Comparison of ENCODE assay signal across 1 cellular context in the genomic region with DNA sequence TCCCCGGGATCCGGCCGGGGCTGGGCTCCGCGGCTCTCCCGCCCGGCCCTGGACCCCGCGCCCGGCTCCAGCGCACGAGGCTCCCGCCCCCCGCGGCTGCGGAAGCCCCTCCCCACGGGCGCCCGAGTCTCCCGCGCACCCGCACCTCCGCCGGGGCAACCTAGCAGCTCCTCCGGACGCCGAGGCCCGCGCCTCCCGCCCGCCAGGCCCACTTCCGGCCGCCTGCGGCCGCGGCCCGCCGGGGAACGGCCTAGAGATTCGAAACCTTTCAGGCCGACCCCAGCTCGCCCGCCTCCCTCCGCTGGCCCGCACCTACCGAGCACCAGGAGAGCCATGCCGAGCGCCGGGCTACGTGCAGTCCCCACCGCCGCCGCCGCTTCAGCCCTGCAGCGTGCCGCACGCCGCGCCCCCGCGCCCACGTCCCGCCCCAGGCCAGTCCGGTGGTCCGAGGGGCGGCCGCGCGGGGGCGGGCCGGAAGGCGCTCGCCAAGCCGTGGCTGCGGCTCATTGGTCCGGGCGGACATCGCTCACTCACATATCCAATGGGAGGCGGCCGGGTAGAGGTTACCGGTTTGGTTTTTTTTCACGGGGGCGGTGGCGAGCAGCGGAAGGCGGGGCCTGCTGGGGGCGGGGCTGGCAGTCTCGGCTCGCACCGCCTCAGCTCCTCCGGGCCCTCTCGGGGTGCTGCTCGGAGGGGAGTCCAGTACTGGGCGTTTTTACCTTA.
TF ChIP-seq lines count a peak whose summit lies in the region.

A gene with protein sequence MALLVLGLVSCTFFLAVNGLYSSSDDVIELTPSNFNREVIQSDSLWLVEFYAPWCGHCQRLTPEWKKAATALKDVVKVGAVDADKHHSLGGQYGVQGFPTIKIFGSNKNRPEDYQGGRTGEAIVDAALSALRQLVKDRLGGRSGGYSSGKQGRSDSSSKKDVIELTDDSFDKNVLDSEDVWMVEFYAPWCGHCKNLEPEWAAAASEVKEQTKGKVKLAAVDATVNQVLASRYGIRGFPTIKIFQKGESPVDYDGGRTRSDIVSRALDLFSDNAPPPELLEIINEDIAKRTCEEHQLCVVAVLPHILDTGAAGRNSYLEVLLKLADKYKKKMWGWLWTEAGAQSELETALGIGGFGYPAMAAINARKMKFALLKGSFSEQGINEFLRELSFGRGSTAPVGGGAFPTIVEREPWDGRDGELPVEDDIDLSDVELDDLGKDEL (minus strand): TSS at position 424 of the 723 bp plus-strand sequence. CDS start 89 bp downstream, at position 335.

TF ChIP-seq in H1, 55 proteins besides CTCF, POLR2A, EP300 and RAD21 (continues in another document):
- TF ChIP-seq RNF2 (IDR thresholded peaks at IDR 0.05; ENCODE audit: borderline replicate concordance, low read depth, low read length, missing control alignments, poor library complexity, severe bottlenecking) (no peak), ZNF274 (IDR thresholded peaks at IDR 0.05; ENCODE audit: borderline replicate concordance, extremely low read depth, low read length) (no peak), GTF2F1 (IDR thresholded peaks at IDR 0.05; ENCODE audit: borderline replicate concordance, low read depth, low read length) (no peak), TBP (IDR thresholded peaks at IDR 0.05; ENCODE audit: low read depth, low read length) (no peak), SUZ12 (IDR thresholded peaks at IDR 0.05; ENCODE audit: low read length) (no peak), ASH2L (IDR thresholded peaks at IDR 0.05; ENCODE audit: low read length) (no peak), RXRA (IDR thresholded peaks at IDR 0.05; ENCODE audit: insufficient read depth, low read depth, low read length) (no peak), SIX5 (IDR thresholded peaks at IDR 0.05; ENCODE audit: low read depth, low read length) (no peak), SP2 (IDR thresholded peaks at IDR 0.05; ENCODE audit: low read length) (peak; percentile 67), NANOG (IDR thresholded peaks at IDR 0.05; ENCODE audit: insufficient read depth, low read depth, low read length, poor library complexity, severe bottlenecking) (no peak), GABPA (IDR thresholded peaks at IDR 0.05; ENCODE audit: borderline replicate concordance, insufficient read depth, low read length) (no peak), EZH2 (IDR thresholded peaks at IDR 0.05; ENCODE audit: low read depth, low read length, severe bottlenecking) (no peak), HDAC2 (IDR thresholded peaks at IDR 0.05; ENCODE audit: borderline replicate concordance in 1 of 2, low read depth in 2 of 2, low read length in 2 of 2) (no peak), CHD2 (IDR thresholded peaks at IDR 0.05; ENCODE audit: low read length) (peak; percentile 79), YY1 (IDR thresholded peaks at IDR 0.05; ENCODE audit: low read depth, low read length) (no peak), CHD1 (IDR thresholded peaks at IDR 0.05; ENCODE audit: low read depth, low read length) (no peak), CEBPB (IDR thresholded peaks at IDR 0.05; ENCODE audit: low read depth, low read length) (no peak), SAP30 (IDR thresholded peaks at IDR 0.05; ENCODE audit: insufficient read depth, insufficient replicate concordance, low read length) (no peak), SP1 (IDR thresholded peaks at IDR 0.05; ENCODE audit: low read depth, low read length) (peak; percentile 96), EGR1 (IDR thresholded peaks at IDR 0.05; ENCODE audit: borderline replicate concordance, low read depth, low read length) (peak; percentile 91; the same call in 1 of the 2 replicates), KDM4A (IDR thresholded peaks at IDR 0.05; ENCODE audit: low read depth, low read length, severe bottlenecking) (no peak), TAF7 (optimal IDR thresholded peaks at IDR 0.05; ENCODE audit: borderline replicate concordance, low read depth, low read length) (no peak), SIRT6 (IDR thresholded peaks at IDR 0.05; ENCODE audit: low read length) (no peak), TAF1 (IDR thresholded peaks at IDR 0.05; ENCODE audit: low read depth, low read length) (peak; percentile 73), JUN (IDR thresholded peaks at IDR 0.05; ENCODE audit: low read depth, low read length) (no peak), CTBP2 (IDR thresholded peaks at IDR 0.05; ENCODE audit: borderline replicate concordance, insufficient read depth, insufficient read length, low read length) (no peak), SRF (IDR thresholded peaks at IDR 0.05; ENCODE audit: low read depth, low read length) (no peak), FOSL1 (IDR thresholded peaks at IDR 0.05; ENCODE audit: insufficient read depth, low read depth, low read length) (no peak), KDM1A (IDR thresholded peaks at IDR 0.05; ENCODE audit: borderline replicate concordance, low read length) (no peak), MAFK (IDR thresholded peaks at IDR 0.05; ENCODE audit: low read depth, low read length) (no peak), PHF8 (conservative IDR thresholded peaks at IDR 0.05; ENCODE audit: low read depth, low read length) (peak; percentile 85), NRF1 (IDR thresholded peaks at IDR 0.05; ENCODE audit: low read depth, low read length) (no peak), RFX5 (IDR thresholded peaks at IDR 0.05; ENCODE audit: borderline replicate concordance, low read depth, low read length) (no peak), JUND (IDR thresholded peaks at IDR 0.05; ENCODE audit: low read length) (no peak), CREB1 (IDR thresholded peaks at IDR 0.05) (peak; percentile 68), SP4 (IDR thresholded peaks at IDR 0.05; ENCODE audit: low read length) (no peak), KDM5A (IDR thresholded peaks at IDR 0.05; ENCODE audit: low read length) (no peak), BCL11A (IDR thresholded peaks at IDR 0.05; ENCODE audit: low read depth in 2 of 2, low read length in 2 of 2) (no peak), BACH1 (IDR thresholded peaks at IDR 0.05; ENCODE audit: low read length) (no peak), BRCA1 (IDR thresholded peaks at IDR 0.05; ENCODE audit: low read depth, low read length) (no peak), CBX8 (IDR thresholded peaks at IDR 0.05; ENCODE audit: borderline replicate concordance, low read depth, low read length) (no peak), SIN3A (conservative IDR thresholded peaks at IDR 0.05 in 1 of 2, IDR thresholded peaks at IDR 0.05 in 1 of 2; ENCODE audit: low read depth in 1 of 2, low read length in 2 of 2) (no peak), CBX5 (IDR thresholded peaks at IDR 0.05; ENCODE audit: low read depth, low read length) (no peak), POU5F1 (IDR thresholded peaks at IDR 0.05; ENCODE audit: low read depth, low read length) (no peak), POLR2AphosphoS5 (IDR thresholded peaks at IDR 0.05; ENCODE audit: low read depth, low read length) (peak; percentile 74; the same call in 1 of the 2 replicates), TCF12 (IDR thresholded peaks at IDR 0.05; ENCODE audit: low read depth, low read length) (no peak), TEAD4 (IDR thresholded peaks at IDR 0.05; ENCODE audit: low read depth, low read length) (no peak)
- TF ChIP-seq, protein P1, sequence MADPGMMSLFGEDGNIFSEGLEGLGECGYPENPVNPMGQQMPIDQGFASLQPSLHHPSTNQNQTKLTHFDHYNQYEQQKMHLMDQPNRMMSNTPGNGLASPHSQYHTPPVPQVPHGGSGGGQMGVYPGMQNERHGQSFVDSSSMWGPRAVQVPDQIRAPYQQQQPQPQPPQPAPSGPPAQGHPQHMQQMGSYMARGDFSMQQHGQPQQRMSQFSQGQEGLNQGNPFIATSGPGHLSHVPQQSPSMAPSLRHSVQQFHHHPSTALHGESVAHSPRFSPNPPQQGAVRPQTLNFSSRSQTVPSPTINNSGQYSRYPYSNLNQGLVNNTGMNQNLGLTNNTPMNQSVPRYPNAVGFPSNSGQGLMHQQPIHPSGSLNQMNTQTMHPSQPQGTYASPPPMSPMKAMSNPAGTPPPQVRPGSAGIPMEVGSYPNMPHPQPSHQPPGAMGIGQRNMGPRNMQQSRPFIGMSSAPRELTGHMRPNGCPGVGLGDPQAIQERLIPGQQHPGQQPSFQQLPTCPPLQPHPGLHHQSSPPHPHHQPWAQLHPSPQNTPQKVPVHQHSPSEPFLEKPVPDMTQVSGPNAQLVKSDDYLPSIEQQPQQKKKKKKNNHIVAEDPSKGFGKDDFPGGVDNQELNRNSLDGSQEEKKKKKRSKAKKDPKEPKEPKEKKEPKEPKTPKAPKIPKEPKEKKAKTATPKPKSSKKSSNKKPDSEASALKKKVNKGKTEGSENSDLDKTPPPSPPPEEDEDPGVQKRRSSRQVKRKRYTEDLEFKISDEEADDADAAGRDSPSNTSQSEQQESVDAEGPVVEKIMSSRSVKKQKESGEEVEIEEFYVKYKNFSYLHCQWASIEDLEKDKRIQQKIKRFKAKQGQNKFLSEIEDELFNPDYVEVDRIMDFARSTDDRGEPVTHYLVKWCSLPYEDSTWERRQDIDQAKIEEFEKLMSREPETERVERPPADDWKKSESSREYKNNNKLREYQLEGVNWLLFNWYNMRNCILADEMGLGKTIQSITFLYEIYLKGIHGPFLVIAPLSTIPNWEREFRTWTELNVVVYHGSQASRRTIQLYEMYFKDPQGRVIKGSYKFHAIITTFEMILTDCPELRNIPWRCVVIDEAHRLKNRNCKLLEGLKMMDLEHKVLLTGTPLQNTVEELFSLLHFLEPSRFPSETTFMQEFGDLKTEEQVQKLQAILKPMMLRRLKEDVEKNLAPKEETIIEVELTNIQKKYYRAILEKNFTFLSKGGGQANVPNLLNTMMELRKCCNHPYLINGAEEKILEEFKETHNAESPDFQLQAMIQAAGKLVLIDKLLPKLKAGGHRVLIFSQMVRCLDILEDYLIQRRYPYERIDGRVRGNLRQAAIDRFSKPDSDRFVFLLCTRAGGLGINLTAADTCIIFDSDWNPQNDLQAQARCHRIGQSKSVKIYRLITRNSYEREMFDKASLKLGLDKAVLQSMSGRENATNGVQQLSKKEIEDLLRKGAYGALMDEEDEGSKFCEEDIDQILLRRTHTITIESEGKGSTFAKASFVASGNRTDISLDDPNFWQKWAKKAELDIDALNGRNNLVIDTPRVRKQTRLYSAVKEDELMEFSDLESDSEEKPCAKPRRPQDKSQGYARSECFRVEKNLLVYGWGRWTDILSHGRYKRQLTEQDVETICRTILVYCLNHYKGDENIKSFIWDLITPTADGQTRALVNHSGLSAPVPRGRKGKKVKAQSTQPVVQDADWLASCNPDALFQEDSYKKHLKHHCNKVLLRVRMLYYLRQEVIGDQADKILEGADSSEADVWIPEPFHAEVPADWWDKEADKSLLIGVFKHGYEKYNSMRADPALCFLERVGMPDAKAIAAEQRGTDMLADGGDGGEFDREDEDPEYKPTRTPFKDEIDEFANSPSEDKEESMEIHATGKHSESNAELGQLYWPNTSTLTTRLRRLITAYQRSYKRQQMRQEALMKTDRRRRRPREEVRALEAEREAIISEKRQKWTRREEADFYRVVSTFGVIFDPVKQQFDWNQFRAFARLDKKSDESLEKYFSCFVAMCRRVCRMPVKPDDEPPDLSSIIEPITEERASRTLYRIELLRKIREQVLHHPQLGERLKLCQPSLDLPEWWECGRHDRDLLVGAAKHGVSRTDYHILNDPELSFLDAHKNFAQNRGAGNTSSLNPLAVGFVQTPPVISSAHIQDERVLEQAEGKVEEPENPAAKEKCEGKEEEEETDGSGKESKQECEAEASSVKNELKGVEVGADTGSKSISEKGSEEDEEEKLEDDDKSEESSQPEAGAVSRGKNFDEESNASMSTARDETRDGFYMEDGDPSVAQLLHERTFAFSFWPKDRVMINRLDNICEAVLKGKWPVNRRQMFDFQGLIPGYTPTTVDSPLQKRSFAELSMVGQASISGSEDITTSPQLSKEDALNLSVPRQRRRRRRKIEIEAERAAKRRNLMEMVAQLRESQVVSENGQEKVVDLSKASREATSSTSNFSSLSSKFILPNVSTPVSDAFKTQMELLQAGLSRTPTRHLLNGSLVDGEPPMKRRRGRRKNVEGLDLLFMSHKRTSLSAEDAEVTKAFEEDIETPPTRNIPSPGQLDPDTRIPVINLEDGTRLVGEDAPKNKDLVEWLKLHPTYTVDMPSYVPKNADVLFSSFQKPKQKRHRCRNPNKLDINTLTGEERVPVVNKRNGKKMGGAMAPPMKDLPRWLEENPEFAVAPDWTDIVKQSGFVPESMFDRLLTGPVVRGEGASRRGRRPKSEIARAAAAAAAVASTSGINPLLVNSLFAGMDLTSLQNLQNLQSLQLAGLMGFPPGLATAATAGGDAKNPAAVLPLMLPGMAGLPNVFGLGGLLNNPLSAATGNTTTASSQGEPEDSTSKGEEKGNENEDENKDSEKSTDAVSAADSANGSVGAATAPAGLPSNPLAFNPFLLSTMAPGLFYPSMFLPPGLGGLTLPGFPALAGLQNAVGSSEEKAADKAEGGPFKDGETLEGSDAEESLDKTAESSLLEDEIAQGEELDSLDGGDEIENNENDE (IDR thresholded peaks at IDR 0.05; ENCODE audit: insufficient replicate concordance, low read length), result no peak
- TF ChIP-seq, protein P2, sequence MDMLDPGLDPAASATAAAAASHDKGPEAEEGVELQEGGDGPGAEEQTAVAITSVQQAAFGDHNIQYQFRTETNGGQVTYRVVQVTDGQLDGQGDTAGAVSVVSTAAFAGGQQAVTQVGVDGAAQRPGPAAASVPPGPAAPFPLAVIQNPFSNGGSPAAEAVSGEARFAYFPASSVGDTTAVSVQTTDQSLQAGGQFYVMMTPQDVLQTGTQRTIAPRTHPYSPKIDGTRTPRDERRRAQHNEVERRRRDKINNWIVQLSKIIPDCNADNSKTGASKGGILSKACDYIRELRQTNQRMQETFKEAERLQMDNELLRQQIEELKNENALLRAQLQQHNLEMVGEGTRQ (IDR thresholded peaks at IDR 0.05; ENCODE audit: low read length), result no peak
- TF ChIP-seq, protein P3, sequence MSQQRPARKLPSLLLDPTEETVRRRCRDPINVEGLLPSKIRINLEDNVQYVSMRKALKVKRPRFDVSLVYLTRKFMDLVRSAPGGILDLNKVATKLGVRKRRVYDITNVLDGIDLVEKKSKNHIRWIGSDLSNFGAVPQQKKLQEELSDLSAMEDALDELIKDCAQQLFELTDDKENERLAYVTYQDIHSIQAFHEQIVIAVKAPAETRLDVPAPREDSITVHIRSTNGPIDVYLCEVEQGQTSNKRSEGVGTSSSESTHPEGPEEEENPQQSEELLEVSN (IDR thresholded peaks at IDR 0.05), result no peak; the same call in 1 of the 2 replicates
- TF ChIP-seq, protein P4, sequence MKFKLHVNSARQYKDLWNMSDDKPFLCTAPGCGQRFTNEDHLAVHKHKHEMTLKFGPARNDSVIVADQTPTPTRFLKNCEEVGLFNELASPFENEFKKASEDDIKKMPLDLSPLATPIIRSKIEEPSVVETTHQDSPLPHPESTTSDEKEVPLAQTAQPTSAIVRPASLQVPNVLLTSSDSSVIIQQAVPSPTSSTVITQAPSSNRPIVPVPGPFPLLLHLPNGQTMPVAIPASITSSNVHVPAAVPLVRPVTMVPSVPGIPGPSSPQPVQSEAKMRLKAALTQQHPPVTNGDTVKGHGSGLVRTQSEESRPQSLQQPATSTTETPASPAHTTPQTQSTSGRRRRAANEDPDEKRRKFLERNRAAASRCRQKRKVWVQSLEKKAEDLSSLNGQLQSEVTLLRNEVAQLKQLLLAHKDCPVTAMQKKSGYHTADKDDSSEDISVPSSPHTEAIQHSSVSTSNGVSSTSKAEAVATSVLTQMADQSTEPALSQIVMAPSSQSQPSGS (IDR thresholded peaks at IDR 0.05; ENCODE audit: low read length), result no peak
- TF ChIP-seq, protein P5, sequence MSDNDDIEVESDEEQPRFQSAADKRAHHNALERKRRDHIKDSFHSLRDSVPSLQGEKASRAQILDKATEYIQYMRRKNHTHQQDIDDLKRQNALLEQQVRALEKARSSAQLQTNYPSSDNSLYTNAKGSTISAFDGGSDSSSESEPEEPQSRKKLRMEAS (IDR thresholded peaks at IDR 0.05), result peak; percentile 71; the same call in 1 of the 2 replicates
- TF ChIP-seq, protein P6, sequence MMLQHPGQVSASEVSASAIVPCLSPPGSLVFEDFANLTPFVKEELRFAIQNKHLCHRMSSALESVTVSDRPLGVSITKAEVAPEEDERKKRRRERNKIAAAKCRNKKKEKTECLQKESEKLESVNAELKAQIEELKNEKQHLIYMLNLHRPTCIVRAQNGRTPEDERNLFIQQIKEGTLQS (IDR thresholded peaks at IDR 0.05; ENCODE audit: insufficient read depth, low read depth, low read length), result no peak
